In genomic region chr5:171710451-171711024, GRCh38 we compare ENCODE assay signal across 23 cellular contexts.
DNase-seq lines count a peak whose midpoint lies in the region; ATAC-seq, FAIRE-seq and TF ChIP-seq lines count a peak whose summit lies in the region.
"Had no signal": no experiment of that assay in that cellular context is flagged by ENCODE, and none has a peak within 500 bp of the region (broad histone marks: within the 10 kb centered on the region; RNA-seq: fewer than 3 reads in every experiment).

No MANE protein-coding gene starts in this region.

- no peak for FAIRE-seq in H1 (lab: Jason Lieb, UNC)
- FAIRE-seq: G401.6, RCC 7860 had no signal

- H2BK5ac ChIP-seq in H1 (ENCODE audit: low read depth, low read length) = no peak overlapping the region

- no peak overlapping the region for H4K5ac ChIP-seq in H1 (ENCODE audit: insufficient read length, low read depth, low read length)

- no peak overlapping the region for H4K91ac ChIP-seq in H1 (replicated peaks; ENCODE audit: insufficient read length, low read length)

- H2BK20ac ChIP-seq in H1 (ENCODE audit: low read length) = no peak overlapping the region

- H2BK15ac ChIP-seq in H1 (ENCODE audit: low read length) = no peak overlapping the region

- H3K4me2 ChIP-seq in H1 (ENCODE audit: insufficient read depth in 1 of 2, low read depth in 2 of 2, low read length in 2 of 2) = no peak overlapping the region

- H3K14ac ChIP-seq in H1 (ENCODE audit: insufficient read length) = no peak overlapping the region

- H3K36me3 Mint-ChIP-seq in activated naive CD8-positive, alpha-beta T cell = no peaks in the 10 kb centered on the region
- H3K36me3 Mint-ChIP-seq in activated naive CD8-positive, alpha-beta T cell treated with anti-CD3 and anti-CD28 coated beads for 36 hours = no peaks in the 10 kb centered on the region
- no peaks in the 10 kb centered on the region for H3K36me3 Mint-ChIP-seq in progenitor cell of endocrine pancreas (ENCODE audit: insufficient read depth)
- H3K36me3 Mint-ChIP-seq: CD4-positive, CD25-positive, alpha-beta regulatory T cell had no signal

- no peak overlapping the region for H3K4me3 ChIP-seq in H1 (ENCODE audit: extremely low read depth in 1 of 4, insufficient read depth in 2 of 4, low read depth in 3 of 4, low read length in 4 of 4)
- no peak overlapping the region for H3K4me3 ChIP-seq in right atrium auricular region

- WGBS in H1 (ENCODE audit: extremely low coverage in 1 of 2, insufficient coverage in 1 of 2, insufficient read length in 1 of 2, insufficient replicate concordance in 2 of 2, low coverage in 1 of 2, low lambda C conversion rate in 2 of 2, missing lambda C conversion rate in 1 of 2), 2 experiments = 85% methylated on average over 5 of the region's 5 CpGs; no CpG with 5 or more reads in 1 of the 2 experiments

- ATAC-seq in HG02852 (IDR thresholded peaks at IDR 0.05; ENCODE audit: unreplicated experiment) (no peak), SK-N-SH treated with all-trans-retinoic acid at 6 μM for 48 hours (no peak), GM21381 (IDR thresholded peaks at IDR 0.05; ENCODE audit: unreplicated experiment) (no peak)

- CTCF ChIA-PET in H1 (lab: Charles Lee; ENCODE audit: partially characterized antibody) = interaction anchor here (0.9 to 1.2 kb wide), 2 partner anchors 30 to 71 kb away, joined by 3 read pairs; no protein-coding TSS in a partner anchor

- H2AK5ac ChIP-seq in H1 (ENCODE audit: low read depth, low read length) = no peak overlapping the region

- no peak overlapping the region for H3K23ac ChIP-seq in H1 (ENCODE audit: insufficient read length)

- H3K79me2 ChIP-seq in H1 (ENCODE audit: control insufficient read depth in 1 of 2, insufficient read depth in 2 of 2, low read length in 2 of 2) = no peaks in the 10 kb centered on the region

- H3K27me3 Mint-ChIP-seq in activated naive CD8-positive, alpha-beta T cell = peaks cover 2% of the 10 kb centered on the region
- no peaks in the 10 kb centered on the region for H3K27me3 Mint-ChIP-seq in activated naive CD8-positive, alpha-beta T cell treated with anti-CD3 and anti-CD28 coated beads for 36 hours
- H3K27me3 Mint-ChIP-seq in progenitor cell of endocrine pancreas = peaks cover 2% of the 10 kb centered on the region

- H3K18ac ChIP-seq in H1 (ENCODE audit: extremely low read depth, low read length) = no peak overlapping the region

- no peak overlapping the region for H4K8ac ChIP-seq in H1 (ENCODE audit: extremely low read depth, insufficient read depth, low read length)

- no peak overlapping the region for H3K4ac ChIP-seq in H1 (replicated peaks; ENCODE audit: insufficient read length, low read depth, low read length)

- no peaks in the 10 kb centered on the region for H3K79me1 ChIP-seq in H1 (ENCODE audit: low read depth, low read length)

- no peaks in the 10 kb centered on the region for H3K36me3 ChIP-seq in H1 (ENCODE audit: control insufficient read depth in 2 of 4, insufficient read depth in 4 of 4, low read length in 3 of 4)
- no peaks in the 10 kb centered on the region for H3K36me3 ChIP-seq in right atrium auricular region

- H3K23me2 ChIP-seq in H1 (ENCODE audit: low read depth, low read length) = no peaks in the 10 kb centered on the region

- H3K27ac Mint-ChIP-seq in activated naive CD8-positive, alpha-beta T cell = peak overlapping the region; percentile 43
- no peak overlapping the region for H3K27ac Mint-ChIP-seq in activated naive CD8-positive, alpha-beta T cell treated with anti-CD3 and anti-CD28 coated beads for 36 hours
- H3K27ac Mint-ChIP-seq in progenitor cell of endocrine pancreas = no peak overlapping the region
- H3K27ac Mint-ChIP-seq: CD4-positive, CD25-positive, alpha-beta regulatory T cell; HFFc6 had no signal

- H3K27me3 ChIP-seq in H1 (replicated peaks in 1 of 4; ENCODE audit: control insufficient read depth in 3 of 4, extremely low read depth in 1 of 4, insufficient read depth in 3 of 4, low read length in 3 of 4) = no peaks in the 10 kb centered on the region; a peak in 1 of 7 replicates
- no peaks in the 10 kb centered on the region for H3K27me3 ChIP-seq in right atrium auricular region

- H3K27ac ChIP-seq in H1 (ENCODE audit: low read depth, low read length) = no peak overlapping the region
- peak overlapping the region in 1 of 2 donors; percentile 12 for H3K27ac ChIP-seq in right atrium auricular region
- H3K27ac ChIP-seq: 22Rv1 had no signal

- no peak overlapping the region for H3K56ac ChIP-seq in H1 (replicated peaks; ENCODE audit: insufficient read length, low read depth, low read length)

- no peak for TF ChIP-seq EP300 in H1 (IDR thresholded peaks at IDR 0.05; ENCODE audit: borderline replicate concordance in 1 of 2, low read depth in 2 of 2, low read length in 2 of 2)

- POLR2A ChIA-PET in H1 (lab: Charles Lee; ENCODE audit: partially characterized antibody) = no interaction called here

- TF ChIP-seq POLR2A in H1 (IDR thresholded peaks at IDR 0.05; ENCODE audit: control extremely low read depth in 1 of 2, low read depth in 2 of 2, low read length in 2 of 2) = no peak

- peak overlapping the region; percentile 31; the same call in 1 of the 2 replicates for H2AFZ ChIP-seq in H1 (ENCODE audit: low read length)

- H3K9me3 Mint-ChIP-seq in activated naive CD8-positive, alpha-beta T cell (ENCODE audit: low read depth) = no peaks in the 10 kb centered on the region
- H3K9me3 Mint-ChIP-seq in activated naive CD8-positive, alpha-beta T cell treated with anti-CD3 and anti-CD28 coated beads for 36 hours = no peaks in the 10 kb centered on the region
- no peaks in the 10 kb centered on the region for H3K9me3 Mint-ChIP-seq in progenitor cell of endocrine pancreas (ENCODE audit: low read depth)
- H3K9me3 Mint-ChIP-seq: HFFc6 had no signal

- no peaks in the 10 kb centered on the region for H4K20me1 ChIP-seq in H1 (replicated peaks in 1 of 2; ENCODE audit: control insufficient read depth in 1 of 2, insufficient read depth in 2 of 2, low read length in 2 of 2)

- no peaks in the 10 kb centered on the region for H3K4me1 Mint-ChIP-seq in activated naive CD8-positive, alpha-beta T cell (ENCODE audit: low read depth)
- H3K4me1 Mint-ChIP-seq in activated naive CD8-positive, alpha-beta T cell treated with anti-CD3 and anti-CD28 coated beads for 36 hours = no peaks in the 10 kb centered on the region
- no peaks in the 10 kb centered on the region for H3K4me1 Mint-ChIP-seq in progenitor cell of endocrine pancreas (ENCODE audit: low read depth)
- H3K4me1 Mint-ChIP-seq: CD4-positive, CD25-positive, alpha-beta regulatory T cell had no signal

- 0 out of 7 replicates have a peak, but pooled peaks cover 0 to 2% (median 0%) of the 10 kb centered on the region in 4 experiments for H3K4me1 ChIP-seq in H1 (replicated peaks in 1 of 4; ENCODE audit: control insufficient read depth in 3 of 4, insufficient read depth in 4 of 4, low read length in 3 of 4)
- H3K4me1 ChIP-seq in right atrium auricular region = peaks cover 0 to 7% of the 10 kb centered on the region in 2 donors

- no peak overlapping the region for H2BK120ac ChIP-seq in H1 (replicated peaks; ENCODE audit: low read depth, low read length)

- no peak overlapping the region for H3K4me3 Mint-ChIP-seq in activated naive CD8-positive, alpha-beta T cell
- H3K4me3 Mint-ChIP-seq in activated naive CD8-positive, alpha-beta T cell treated with anti-CD3 and anti-CD28 coated beads for 36 hours = no peak overlapping the region
- H3K4me3 Mint-ChIP-seq in progenitor cell of endocrine pancreas (ENCODE audit: low read depth) = no peak overlapping the region
- H3K4me3 Mint-ChIP-seq: CD4-positive, CD25-positive, alpha-beta regulatory T cell; HFFc6 had no signal

- TF ChIP-seq RAD21 in H1 (IDR thresholded peaks at IDR 0.05 in 1 of 2, conservative IDR thresholded peaks at IDR 0.05 in 1 of 2; ENCODE audit: low read depth in 2 of 2, low read length in 2 of 2) = no peak

- no peak for DNase-seq in activated naive CD8-positive, alpha-beta T cell treated with anti-CD3 and anti-CD28 coated beads for 36 hours
- DNase-seq in H1 (ENCODE audit: low read depth in 1 of 2, low spot score in 2 of 2) (peak in 1 of 2 experiments; percentile 39), right atrium auricular region (ENCODE audit: low spot score) (peak; percentile 40), progenitor cell of endocrine pancreas (ENCODE audit: low spot score, unreplicated experiment) (peak; percentile 6)
- DNase-seq: CD4-positive, CD25-positive, alpha-beta regulatory T cell; COR-L47; DMS 273 treated with DMSO at 0.1 percent for 48 hours; HFFc6; KG1; MV-4-11; NCI-H187; NCI-H2107; NCI-H510A; NCI-H748 treated with DMSO at 0.1 percent for 48 hours; NK-92 treated with Interleukin-12 subunit alpha and Interleukin-12 subunit beta, amount 100 ng/mL, for 24 hours; SHP77 had no signal

- H2BK12ac ChIP-seq in H1 (ENCODE audit: low read depth, low read length) = no peak overlapping the region

- H3K9ac ChIP-seq in H1 (replicated peaks in 1 of 4; ENCODE audit: extremely low read depth in 1 of 4, low read depth in 3 of 4, low read length in 3 of 4) = no peak overlapping the region

- TF ChIP-seq CTCF in H1 (IDR thresholded peaks at IDR 0.05; ENCODE audit: control extremely low read depth in 1 of 3, insufficient read depth in 1 of 3, low read depth in 1 of 3, low read length in 3 of 3) (no peak), right atrium auricular region (IDR thresholded peaks at IDR 0.05) (no peak), progenitor cell of endocrine pancreas (IDR thresholded peaks at IDR 0.05; ENCODE audit: unreplicated experiment) (no peak)

- 0 out of 4 replicates have a peak, but pooled peaks cover 0 to 3% of the 10 kb centered on the region in 2 experiments for H3K9me3 ChIP-seq in H1 (ENCODE audit: insufficient read depth in 2 of 2, low read depth in 1 of 2, low read length in 1 of 2)
- H3K9me3 ChIP-seq in right atrium auricular region = no peaks in the 10 kb centered on the region

TF ChIP-seq in H1, 55 proteins besides CTCF, POLR2A, EP300 and RAD21 (continues in another document):
- TF ChIP-seq MAFK (IDR thresholded peaks at IDR 0.05; ENCODE audit: low read depth, low read length) (no peak), ZNF274 (IDR thresholded peaks at IDR 0.05; ENCODE audit: borderline replicate concordance, extremely low read depth, low read length) (no peak), PHF8 (conservative IDR thresholded peaks at IDR 0.05; ENCODE audit: low read depth, low read length) (no peak), SIX5 (IDR thresholded peaks at IDR 0.05; ENCODE audit: low read depth, low read length) (no peak), RFX5 (IDR thresholded peaks at IDR 0.05; ENCODE audit: borderline replicate concordance, low read depth, low read length) (no peak), SUZ12 (IDR thresholded peaks at IDR 0.05; ENCODE audit: low read length) (no peak)

TF ChIP-seq in SK-N-SH treated with all-trans-retinoic acid at 6 μM for 48 hours, 23 proteins besides CTCF, POLR2A, EP300 and RAD21 (continues in another document):
- TF ChIP-seq ZFP30 (CRISPR knock-in tag; IDR thresholded peaks at IDR 0.05) = no peak
- TF ChIP-seq ZNF8 (CRISPR knock-in tag; IDR thresholded peaks at IDR 0.05) = no peak
